In genomic region chr2:65747875-65748274, GRCh38 we compare ENCODE assay signal across 7 cellular contexts.
DNase-seq lines count a peak whose midpoint lies in the region; ATAC-seq and TF ChIP-seq lines count a peak whose summit lies in the region.
"Not testable (repeated sequence)": the region's sequence is repeated elsewhere in the genome, so short reads cannot be mapped to it uniquely, and the experiment has no call there.

No MANE protein-coding gene starts in this region.

- not testable (repeated sequence) for H3K36me3 ChIP-seq in A673 (ENCODE audit: insufficient read depth, low read length, poor library complexity, severe bottlenecking); HEK293 (ENCODE audit: control insufficient read depth in 2 of 2, insufficient read depth in 1 of 2, low read length in 2 of 2); SK-N-MC (ENCODE audit: insufficient read depth, low read length); left ventricle myocardium inferior; vagina

- H3K27me3 Mint-ChIP-seq in WTC11 (ENCODE audit: low read depth); nephron (ENCODE audit: low read depth): not testable (repeated sequence)

- H3K27me3 ChIP-seq in A673 (replicated peaks; ENCODE audit: insufficient read depth, low read depth, low read length, poor library complexity); left ventricle myocardium inferior (ENCODE audit: low read depth); vagina: not testable (repeated sequence)

- H3K36me3 Mint-ChIP-seq in WTC11; nephron (ENCODE audit: low read depth): not testable (repeated sequence)

- not testable (repeated sequence) for H3K27ac Mint-ChIP-seq in WTC11
- peak overlapping the region in 2 of 3 experiments; percentile 65 to 86 for H3K27ac Mint-ChIP-seq in nephron

- intact Hi-C loops in A673 (cut with micrococcal nuclease; ENCODE audit: unreplicated experiment): loop anchor here (1.0 to 5.0 kb wide), 8 partner anchors 47 to 1128 kb away; no protein-coding TSS in a partner anchor
- intact Hi-C loops in left ventricle myocardium inferior (cut with micrococcal nuclease); vagina (cut with DNase I): not testable (repeated sequence)

- not testable (repeated sequence) for H3K4me3 Mint-ChIP-seq in WTC11, nephron

- POLR2A ChIA-PET in A673 (lab: Charles Lee; ENCODE audit: low non-redundant PET): interaction anchor here (0.5 to 1.0 kb wide), 8 partner anchors 47 to 1128 kb away, joined by 3 to 20 read pairs (median 6); no protein-coding TSS in a partner anchor
- POLR2A ChIA-PET in HEK293 (lab: Yijun Ruan, JAX); WTC11 (lab: Charles Lee): not testable (repeated sequence)

- not testable (repeated sequence) for H3K4me3 ChIP-seq in A673 (ENCODE audit: low read depth, low read length, poor library complexity, severe bottlenecking); HEK293 (ENCODE audit: low read depth, low read length); SK-N-MC; left ventricle myocardium inferior; vagina

- H3K27ac ChIP-seq in A673 (ENCODE audit: low read depth, low read length, poor library complexity, severe bottlenecking) (peak overlapping the region; percentile 100), SK-N-MC (peak overlapping the region; percentile 100), left ventricle myocardium inferior (replicated peaks) (peak overlapping the region; percentile 26), vagina (peak overlapping the region; percentile 56)
- H3K27ac ChIP-seq in HEK293 (ENCODE audit: extremely low read depth, low read depth, low read length): not testable (repeated sequence)

- H3K9ac ChIP-seq in SK-N-MC (ENCODE audit: insufficient read length): not testable (repeated sequence)

- DNase-seq in A673 (ENCODE audit: low spot score) (peak; percentile 97), SK-N-MC (ENCODE audit: low read depth, low spot score) (peak; percentile 95)
- DNase-seq in WTC11 (ENCODE audit: low spot score); left ventricle myocardium inferior; vagina (ENCODE audit: extremely low spot score in 2 of 2): not testable (repeated sequence)

- not testable (repeated sequence) for TF ChIP-seq CTCF in A673 (conservative IDR thresholded peaks at IDR 0.05; ENCODE audit: low read depth, low read length); HEK293 (tag by site-specific recombination; IDR thresholded peaks at IDR 0.05); WTC11 (IDR thresholded peaks at IDR 0.05); left ventricle myocardium inferior (IDR thresholded peaks at IDR 0.05; ENCODE audit: borderline replicate concordance); nephron (IDR thresholded peaks at IDR 0.05; ENCODE audit: unreplicated experiment in 3 of 3); vagina (IDR thresholded peaks at IDR 0.05)

- H3K9me3 Mint-ChIP-seq in WTC11, nephron: not testable (repeated sequence)

- TF ChIP-seq POLR2A in vagina (IDR thresholded peaks at IDR 0.05): not testable (repeated sequence)

- H3K9me3 ChIP-seq in A673 (ENCODE audit: low read depth, low read length, poor library complexity, severe bottlenecking); HEK293 (ENCODE audit: control insufficient read depth, insufficient read depth, low read depth, low read length); SK-N-MC (ENCODE audit: low read depth, low read length); left ventricle myocardium inferior (replicated peaks); vagina: not testable (repeated sequence)

- H3K4me1 Mint-ChIP-seq in WTC11: not testable (repeated sequence)
- H3K4me1 Mint-ChIP-seq in nephron: peaks cover 34% of the 10 kb centered on the region

- H3K4me1 ChIP-seq in A673 (ENCODE audit: insufficient read depth, low read length, poor library complexity, severe bottlenecking) (peaks cover 62% of the 10 kb centered on the region), left ventricle myocardium inferior (peaks cover 24% of the 10 kb centered on the region)
- not testable (repeated sequence) for H3K4me1 ChIP-seq in HEK293 (ENCODE audit: control insufficient read depth, insufficient read depth, low read length); vagina

- BruUV-seq in A673 (replicated peaks; lab: Mats Ljungman, UMichigan): not testable (repeated sequence)

- not testable (repeated sequence) for ATAC-seq in WTC11

- CTCF ChIA-PET in A673 (lab: Charles Lee): interaction anchor here (0.7 to 1.0 kb wide), 3 partner anchors 47 to 108 kb away, joined by 3 to 6 read pairs (median 3); no protein-coding TSS in a partner anchor
- CTCF ChIA-PET in HEK293 (lab: Yijun Ruan, JAX): interaction anchor here (0.7 kb wide), 1 partner anchor 318 kb away, joined by 3 read pairs; no protein-coding TSS in a partner anchor
- CTCF ChIA-PET in WTC11 (lab: Charles Lee): interaction anchor here (1.2 kb wide), 1 partner anchor 252 kb away, joined by 4 read pairs; no protein-coding TSS in a partner anchor

TF ChIP-seq in HEK293, 187 proteins besides CTCF, POLR2A, EP300 and RAD21:
- peak; percentile 75; the same call in 1 of the 2 replicates for TF ChIP-seq ZNF366 (tag by site-specific recombination; conservative IDR thresholded peaks at IDR 0.05)
TF ChIP-seq in HEK293: peak in this region for 1; not testable (repeated sequence) for 186.

TF ChIP-seq in WTC11, 78 proteins besides CTCF, POLR2A, EP300 and RAD21:
- TF ChIP-seq ZNF512 (CRISPR knock-in tag; IDR thresholded peaks at IDR 0.05; ENCODE audit: borderline replicate concordance): peak; percentile 51; the same call in 1 of the 2 replicates
